In the genomic region with DNA sequence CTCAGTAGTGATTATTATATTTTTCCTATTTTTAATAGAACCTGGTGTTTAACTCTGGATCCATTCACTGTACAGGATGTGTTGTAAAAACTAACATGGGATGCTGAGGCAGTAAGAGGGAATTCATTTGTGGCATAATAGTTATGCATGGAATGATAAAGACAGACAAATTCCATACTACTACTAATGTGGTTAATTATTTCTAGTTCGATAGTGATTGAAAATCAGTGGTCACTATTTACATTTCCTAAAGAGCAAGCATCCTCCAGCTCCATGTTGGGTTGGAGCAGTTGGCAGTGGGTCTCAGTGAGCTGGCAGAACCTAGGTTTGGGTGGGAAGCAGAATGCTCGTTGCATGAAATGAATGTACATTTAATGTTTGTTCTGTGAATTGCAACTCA, we compare ENCODE assay signal across 1 cellular context.
TF ChIP-seq lines count a peak whose summit lies in the region.

No MANE protein-coding gene starts in this region.

TF ChIP-seq in H1, 55 proteins besides CTCF, POLR2A, EP300 and RAD21:
- no peak for TF ChIP-seq CHD1 (IDR thresholded peaks at IDR 0.05; ENCODE audit: low read depth, low read length)
- no peak for TF ChIP-seq FOSL1 (IDR thresholded peaks at IDR 0.05; ENCODE audit: insufficient read depth, low read depth, low read length)
- TF ChIP-seq NRF1 (IDR thresholded peaks at IDR 0.05; ENCODE audit: low read depth, low read length): no peak
- TF ChIP-seq SIX5 (IDR thresholded peaks at IDR 0.05; ENCODE audit: low read depth, low read length): no peak
- no peak for TF ChIP-seq PHF8 (conservative IDR thresholded peaks at IDR 0.05; ENCODE audit: low read depth, low read length)
- no peak for TF ChIP-seq GABPA (IDR thresholded peaks at IDR 0.05; ENCODE audit: borderline replicate concordance, insufficient read depth, low read length)
- TF ChIP-seq BACH1 (IDR thresholded peaks at IDR 0.05; ENCODE audit: low read length): no peak
- no peak for TF ChIP-seq HDAC2 (IDR thresholded peaks at IDR 0.05; ENCODE audit: borderline replicate concordance in 1 of 2, low read depth in 2 of 2, low read length in 2 of 2)
- no peak for TF ChIP-seq SRF (IDR thresholded peaks at IDR 0.05; ENCODE audit: low read depth, low read length)
- no peak for TF ChIP-seq KDM5A (IDR thresholded peaks at IDR 0.05; ENCODE audit: low read length)
- TF ChIP-seq GTF2F1 (IDR thresholded peaks at IDR 0.05; ENCODE audit: borderline replicate concordance, low read depth, low read length): no peak
- TF ChIP-seq SP2 (IDR thresholded peaks at IDR 0.05; ENCODE audit: low read length): no peak
- TF ChIP-seq SIN3A (conservative IDR thresholded peaks at IDR 0.05 in 1 of 2, IDR thresholded peaks at IDR 0.05 in 1 of 2; ENCODE audit: low read depth in 1 of 2, low read length in 2 of 2): no peak
